16 cellular contexts compared by ENCODE assay signal in the genomic region with DNA sequence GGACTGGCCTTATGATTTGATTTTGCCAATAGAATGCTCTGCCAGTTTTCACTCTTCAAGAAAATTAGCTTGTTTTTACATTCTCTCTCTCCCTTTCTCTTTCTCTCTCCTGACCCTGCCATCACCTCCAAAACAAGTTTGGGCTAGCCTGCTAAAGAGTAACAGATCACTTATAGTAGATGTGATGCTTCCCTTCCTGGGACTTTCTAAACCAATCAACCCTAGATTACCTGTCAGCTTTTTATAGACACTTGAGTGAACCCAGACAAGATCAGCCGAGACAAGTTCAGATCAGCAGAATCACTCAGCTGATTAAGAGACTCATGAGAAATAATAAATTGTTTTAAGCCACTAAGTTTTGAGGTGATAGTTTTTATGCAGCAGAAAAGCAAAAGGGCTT.
"Had no signal": no experiment of that assay in that cellular context is flagged by ENCODE, and none has a peak within 500 bp of the region (broad histone marks: within the 10 kb centered on the region; RNA-seq: fewer than 3 reads in every experiment).

No MANE protein-coding gene starts in this region.

- H3K27ac ChIP-seq: brain microvascular endothelial cell, gastrocnemius medialis, ovary, right lobe of liver, spleen, stomach, testis, upper lobe of left lung had no signal

- ATAC-seq: gastrocnemius medialis, heart left ventricle, left lobe of liver, right lobe of liver had no signal

- H3K27ac Mint-ChIP-seq: activated CD4-positive, alpha-beta T cell treated with anti-CD3 and anti-CD28 coated beads, Interleukin-2, amount 10 ng/mL, durations not matched to agents 7 days and 5 days; activated naive CD8-positive, alpha-beta T cell treated with anti-CD3 and anti-CD28 coated beads, Interleukin-2, amount 10 ng/mL, durations not matched to agents 7 days and 5 days; activated T-helper 1 cell treated with anti-CD3 and anti-CD28 coated beads, Interleukin-12 subunit alpha, Interleukin-12 subunit beta, Interleukin-2, Interleukin-4 antibody, amounts not matched to agents 30 ng/mL and 10 ng/mL and 1 ng/mL, durations not matched to agents 14 hours and 24 hours and 36 hours; dendritic cell treated with granulocyte-macrophage colony-stimulating factor and Interleukin-4, amounts not matched to agents 40 ng/mL and 50 ng/mL, for 4 days had no signal

- H3K27me3 ChIP-seq: brain microvascular endothelial cell, gastrocnemius medialis, heart left ventricle, ovary, right lobe of liver, spleen, stomach, testis, upper lobe of left lung had no signal

- H3K4me1 ChIP-seq: gastrocnemius medialis, heart left ventricle, right lobe of liver, spleen, testis, upper lobe of left lung had no signal

- H3K4me3 Mint-ChIP-seq: activated CD4-positive, alpha-beta T cell treated with anti-CD3 and anti-CD28 coated beads, Interleukin-2, amount 10 ng/mL, durations not matched to agents 7 days and 5 days; activated naive CD8-positive, alpha-beta T cell treated with anti-CD3 and anti-CD28 coated beads, Interleukin-2, amount 10 ng/mL, durations not matched to agents 7 days and 5 days; activated T-helper 1 cell treated with anti-CD3 and anti-CD28 coated beads, Interleukin-12 subunit alpha, Interleukin-12 subunit beta, Interleukin-2, Interleukin-4 antibody, amounts not matched to agents 30 ng/mL and 10 ng/mL and 1 ng/mL, durations not matched to agents 14 hours and 24 hours and 36 hours; dendritic cell treated with granulocyte-macrophage colony-stimulating factor and Interleukin-4, amounts not matched to agents 40 ng/mL and 50 ng/mL, for 4 days had no signal

- H3K36me3 ChIP-seq: brain microvascular endothelial cell, gastrocnemius medialis, heart left ventricle, ovary, right lobe of liver, spleen, stomach, upper lobe of left lung had no signal

- H3K36me3 Mint-ChIP-seq: activated naive CD8-positive, alpha-beta T cell treated with anti-CD3 and anti-CD28 coated beads, Interleukin-2, amount 10 ng/mL, durations not matched to agents 7 days and 5 days had no signal

- DNase-seq: activated CD4-positive, alpha-beta T cell treated with anti-CD3 and anti-CD28 coated beads, Interleukin-2, amount 10 ng/mL, durations not matched to agents 7 days and 5 days; activated naive CD8-positive, alpha-beta T cell treated with anti-CD3 and anti-CD28 coated beads, Interleukin-2, amount 10 ng/mL, durations not matched to agents 7 days and 5 days; brain microvascular endothelial cell; cerebellar nuclear complex; effector memory CD4-positive, alpha-beta T cell; gastrocnemius medialis; heart left ventricle; ovary; right lobe of liver; spleen; stomach; testis; upper lobe of left lung had no signal

- H3K4me3 ChIP-seq: gastrocnemius medialis, heart left ventricle, ovary, right lobe of liver, spleen, stomach, testis, upper lobe of left lung had no signal

- H3K9me3 ChIP-seq: gastrocnemius medialis, ovary, right lobe of liver, testis had no signal

- H3K4me1 Mint-ChIP-seq: activated CD4-positive, alpha-beta T cell treated with anti-CD3 and anti-CD28 coated beads, Interleukin-2, amount 10 ng/mL, durations not matched to agents 7 days and 5 days; activated naive CD8-positive, alpha-beta T cell treated with anti-CD3 and anti-CD28 coated beads, Interleukin-2, amount 10 ng/mL, durations not matched to agents 7 days and 5 days had no signal
